Comparison of ENCODE assay signal across 25 cellular contexts in genomic region chr2:60007666-60008065, GRCh38.
"Had no signal": no experiment of that assay in that cellular context is flagged by ENCODE, and none has a peak within 500 bp of the region (broad histone marks: within the 10 kb centered on the region; RNA-seq: fewer than 3 reads in every experiment).

No MANE protein-coding gene starts in this region.

- H3K4me1 ChIP-seq: SJSA1 had no signal

- H3K4me3 ChIP-seq: MG63, SJSA1, SK-N-MC had no signal

- H3K9me3 ChIP-seq: MG63, SJSA1 had no signal

- ATAC-seq: HepG2 had no signal

- H3K27ac ChIP-seq: SJSA1, SK-N-MC had no signal

- H3K36me3 ChIP-seq: MG63, SJSA1 had no signal

- DNase-seq: IMR-90, Karpas-422, KG1, MG63, NCI-H1092, NCI-H1105 treated with DMSO at 0.1 percent for 48 hours, NCI-H1417 treated with DMSO at 0.1 percent for 48 hours, NCI-H146, NCI-H187, NCI-H2029, NCI-H2081 treated with DMSO at 0.1 percent for 48 hours, NCI-H2171, NCI-H226, NCI-H446, NCI-H510A, NCI-H524 treated with DMSO at 0.1 percent for 48 hours, NCI-H69, NCI-H774, Right ventricle myocardium superior, RPMI8226, SIG-M5 had no signal

- FAIRE-seq: HepG2, RCC 7860 had no signal

- H3K27me3 ChIP-seq: MG63, SJSA1 had no signal
